ENCODE assay signal across 8 cellular contexts in the genomic region with DNA sequence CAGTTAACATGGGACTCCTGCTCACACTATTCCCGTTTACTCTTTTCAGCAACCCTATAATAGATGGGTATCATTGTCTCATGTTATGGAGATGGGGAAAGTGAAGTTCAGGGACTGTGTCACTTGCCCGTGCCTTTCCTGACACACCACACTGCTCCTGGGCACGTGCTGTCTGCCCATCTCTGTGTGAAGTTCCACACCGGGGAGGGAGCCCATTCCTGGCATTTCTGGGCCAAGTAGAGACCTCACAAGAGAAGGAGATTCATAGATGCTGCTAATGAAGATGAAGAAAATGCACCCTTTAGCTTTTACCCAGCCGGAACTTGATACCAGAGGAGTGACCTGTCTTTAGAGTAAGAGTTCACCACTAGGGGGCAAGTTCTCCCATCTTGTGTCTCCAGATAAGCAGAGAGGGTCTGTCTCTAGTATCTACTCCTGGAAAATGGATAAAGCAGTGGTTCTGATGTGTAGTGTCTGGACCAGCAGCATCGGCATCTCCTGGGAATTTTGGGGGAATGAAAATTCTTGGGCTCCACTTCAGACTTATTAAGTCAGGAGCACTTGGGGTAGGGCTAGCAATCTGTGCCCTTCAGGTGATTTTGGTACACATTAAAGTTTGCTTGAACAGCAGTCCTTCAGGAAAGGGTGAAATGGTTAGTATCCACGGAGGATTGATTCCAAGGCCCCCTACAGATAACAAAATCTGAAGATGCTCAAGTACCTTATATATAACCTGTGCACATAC. TPM values are rescaled to one million over a fixed set of nuclear protein-coding genes. Genes with fewer than 3 reads are reported as not detected.
DNase-seq lines count a peak whose midpoint lies in the region; ATAC-seq and TF ChIP-seq lines count a peak whose summit lies in the region.

No MANE protein-coding gene starts in this region.

- peaks cover 14% of the 10 kb centered on the region for H3K36me3 ChIP-seq in SK-N-MC (ENCODE audit: insufficient read depth, low read length)

- ATAC-seq in HG02642 (IDR thresholded peaks at IDR 0.05; ENCODE audit: poor library complexity, unreplicated experiment), result peak; percentile 41
- peak; percentile 87 for ATAC-seq in left lobe of liver

- TF ChIP-seq CTCF in AG09309 (IDR thresholded peaks at IDR 0.05; ENCODE audit: control insufficient read depth, insufficient read depth, low read depth, low read length, missing control alignments) (peak; percentile 61), GM12872 (IDR thresholded peaks at IDR 0.05; ENCODE audit: insufficient read depth, low read depth, low read length) (peak; percentile 90)

- H3K4me3 ChIP-seq in AG09309 (ENCODE audit: control insufficient read depth, low read depth, low read length), result no peak overlapping the region
- H3K4me3 ChIP-seq in SK-N-MC, result no peak overlapping the region

- DNase-seq in AG09309 (ENCODE audit: low read depth) (peak; percentile 8), NCI-H1105 (lab: John Stamatoyannopoulos, UW) (peak; percentile 79), SK-N-MC (ENCODE audit: low read depth, low spot score) (peak; percentile 34), cerebellar cortex (ENCODE audit: low spot score) (peak; percentile 57), left lobe of liver (ENCODE audit: low spot score) (no peak)
- no peak for DNase-seq in stimulated activated naive CD4-positive, alpha-beta T cell treated with Interleukin-2 at 50 U/mL for 16 hours (lab: John Stamatoyannopoulos, UW)

- no peaks in the 10 kb centered on the region for H3K9me3 ChIP-seq in SK-N-MC (ENCODE audit: low read depth, low read length)

- H3K9ac ChIP-seq in SK-N-MC (ENCODE audit: insufficient read length), result no peak overlapping the region

- no peak overlapping the region for H3K27ac ChIP-seq in SK-N-MC

RNA-seq across cellular contexts. Expression of a gene that starts 2.0 kb away (rescaled TPM):
- total RNA-seq in left lobe of liver, result 7.0 TPM

Comparison
In these comparisons a context has a peak if more than half of its experiments do, and no peak if none do; other contexts are left out.
1. DNase-seq: peak in AG09309 (single experiment), NCI-H1105 (single experiment), SK-N-MC (single experiment) and cerebellar cortex (single experiment); none in left lobe of liver (single experiment) and stimulated activated naive CD4-positive, alpha-beta T cell treated with Interleukin-2 at 50 U/mL for 16 hours (single experiment).